Comparison of ENCODE assay signal across 8 cellular contexts in genomic region chr21:37267269-37268185, GRCh38. TPM values are rescaled to one million over a fixed set of nuclear protein-coding genes. Genes with fewer than 3 reads are reported as not detected.
DNase-seq lines count a peak whose midpoint lies in the region; ATAC-seq and TF ChIP-seq lines count a peak whose summit lies in the region.

Gene VPS26C, minus strand, starts transcription at chr21:37267334. Its CDS starts 40 bp downstream, at chr21:37267294.

- H3K36me3 ChIP-seq in left ventricle myocardium inferior: no peaks in the 10 kb centered on the region

- H3K27ac ChIP-seq in left ventricle myocardium inferior (replicated peaks): peak within 1 kb of the TSS; percentile 100

- no peaks in the 10 kb centered on the region for H3K27me3 ChIP-seq in left ventricle myocardium inferior (ENCODE audit: low read depth)

- TF ChIP-seq CTCF in left ventricle myocardium inferior (IDR thresholded peaks at IDR 0.05; ENCODE audit: borderline replicate concordance) (no peak), progenitor cell of endocrine pancreas (IDR thresholded peaks at IDR 0.05; ENCODE audit: unreplicated experiment) (no peak)

- peak; percentile 99 for DNase-seq in NCI-H1694 treated with DMSO at 0.1 percent for 48 hours (lab: John Stamatoyannopoulos, UW)
- peak; percentile 92 to 96 (median 95) for DNase-seq in T-helper 17 cell
- DNase-seq in amygdala (lab: John Stamatoyannopoulos, UW): peak; percentile 79 to 99 (median 97)
- peak; percentile 98 for DNase-seq in left ventricle myocardium inferior
- peak; percentile 96 for DNase-seq in progenitor cell of endocrine pancreas (ENCODE audit: low spot score, unreplicated experiment)
- DNase-seq in ureter (ENCODE audit: low spot score): peak; percentile 99

- H3K27me3 Mint-ChIP-seq in T-helper 17 cell (no peaks in the 10 kb centered on the region), progenitor cell of endocrine pancreas (no peaks in the 10 kb centered on the region)

- intact Hi-C loops in left ventricle myocardium inferior (cut with micrococcal nuclease): loop anchor here (10.0 kb wide), 1 partner anchor 97 kb away; the partner anchor contains the start of gene DYRK1A

- ATAC-seq in HG02885 (IDR thresholded peaks at IDR 0.05; ENCODE audit: poor library complexity, unreplicated experiment) (peak; percentile 91), T-helper 17 cell (peak; percentile 89)

- H3K4me1 Mint-ChIP-seq in T-helper 17 cell (peaks cover 28% of the 10 kb centered on the region), progenitor cell of endocrine pancreas (ENCODE audit: low read depth) (peaks cover 14% of the 10 kb centered on the region)

- H3K4me3 Mint-ChIP-seq in T-helper 17 cell: peak within 1 kb of the TSS; percentile 98
- peak within 1 kb of the TSS; percentile 90 for H3K4me3 Mint-ChIP-seq in progenitor cell of endocrine pancreas (ENCODE audit: low read depth)

- H3K9me3 ChIP-seq in T-helper 17 cell (ENCODE audit: control insufficient read depth, low read length, poor library complexity, severe bottlenecking) (no peaks in the 10 kb centered on the region), left ventricle myocardium inferior (replicated peaks) (no peaks in the 10 kb centered on the region)

- H3K27ac Mint-ChIP-seq in T-helper 17 cell (peak within 1 kb of the TSS; percentile 96), progenitor cell of endocrine pancreas (peak within 1 kb of the TSS; percentile 99)

- peaks cover 53% of the 10 kb centered on the region for H3K4me1 ChIP-seq in left ventricle myocardium inferior

- peak; percentile 52 for TF ChIP-seq POLR2A in GM15510 (IDR thresholded peaks at IDR 0.05; ENCODE audit: borderline replicate concordance, extremely low read depth, insufficient read length)

- no peaks in the 10 kb centered on the region for H3K9me3 Mint-ChIP-seq in progenitor cell of endocrine pancreas (ENCODE audit: low read depth)

- H3K4me3 ChIP-seq in left ventricle myocardium inferior: peak within 1 kb of the TSS; percentile 96

- H3K36me3 Mint-ChIP-seq in T-helper 17 cell (ENCODE audit: low read depth) (peaks cover 3% of the 10 kb centered on the region), progenitor cell of endocrine pancreas (ENCODE audit: insufficient read depth) (no peaks in the 10 kb centered on the region)

RNA-seq across cellular contexts. Expression of gene VPS26C, which starts in this region (rescaled TPM):
- total RNA-seq in T-helper 17 cell: 10 to 100 TPM; 42.9 to 45.8 TPM
- 54.2 TPM for total RNA-seq in left ventricle myocardium inferior
- total RNA-seq in progenitor cell of endocrine pancreas: 38.7 and 42.3 TPM in 2 replicates
- total RNA-seq in ureter: 53.6 TPM

Comparison
In these comparisons a context has a peak if more than half of its experiments do, and no peak if none do; other contexts are left out.
1. Peak in every context shown above with its lines: DNase-seq, ATAC-seq, H3K4me3 ChIP-seq and H3K27ac ChIP-seq.